ENCODE assay signal across 1 cellular context in the genomic region with DNA sequence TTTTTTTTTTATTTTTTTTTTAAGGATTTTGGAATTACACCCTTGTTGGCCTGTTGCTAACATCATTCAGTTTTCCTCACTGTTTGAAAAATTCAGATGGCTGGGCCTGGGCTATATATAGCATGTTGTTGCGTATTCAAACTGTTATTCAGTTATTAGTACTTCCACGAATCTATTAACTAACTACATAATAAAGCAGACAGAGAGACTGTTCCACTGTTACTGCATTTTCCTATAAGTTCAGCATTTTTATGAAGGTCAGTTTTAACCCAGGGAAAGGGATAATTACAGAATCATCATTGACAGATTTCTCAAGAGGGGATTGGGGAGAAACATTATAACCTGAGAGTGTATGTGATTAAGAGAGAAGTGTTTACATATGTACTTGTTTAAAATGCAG.
TF ChIP-seq lines count a peak whose summit lies in the region.

No MANE protein-coding gene starts in this region.

TF ChIP-seq in K562, 482 proteins besides CTCF, POLR2A, EP300 and RAD21 (continued from another document):
- TF ChIP-seq, protein P1, sequence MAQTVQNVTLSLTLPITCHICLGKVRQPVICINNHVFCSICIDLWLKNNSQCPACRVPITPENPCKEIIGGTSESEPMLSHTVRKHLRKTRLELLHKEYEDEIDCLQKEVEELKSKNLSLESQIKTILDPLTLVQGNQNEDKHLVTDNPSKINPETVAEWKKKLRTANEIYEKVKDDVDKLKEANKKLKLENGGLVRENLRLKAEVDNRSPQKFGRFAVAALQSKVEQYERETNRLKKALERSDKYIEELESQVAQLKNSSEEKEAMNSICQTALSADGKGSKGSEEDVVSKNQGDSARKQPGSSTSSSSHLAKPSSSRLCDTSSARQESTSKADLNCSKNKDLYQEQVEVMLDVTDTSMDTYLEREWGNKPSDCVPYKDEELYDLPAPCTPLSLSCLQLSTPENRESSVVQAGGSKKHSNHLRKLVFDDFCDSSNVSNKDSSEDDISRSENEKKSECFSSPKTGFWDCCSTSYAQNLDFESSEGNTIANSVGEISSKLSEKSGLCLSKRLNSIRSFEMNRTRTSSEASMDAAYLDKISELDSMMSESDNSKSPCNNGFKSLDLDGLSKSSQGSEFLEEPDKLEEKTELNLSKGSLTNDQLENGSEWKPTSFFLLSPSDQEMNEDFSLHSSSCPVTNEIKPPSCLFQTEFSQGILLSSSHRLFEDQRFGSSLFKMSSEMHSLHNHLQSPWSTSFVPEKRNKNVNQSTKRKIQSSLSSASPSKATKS (CRISPR knock-in tag; IDR thresholded peaks at IDR 0.05): no peak
